ENCODE assay signal across 40 cellular contexts in the genomic region with DNA sequence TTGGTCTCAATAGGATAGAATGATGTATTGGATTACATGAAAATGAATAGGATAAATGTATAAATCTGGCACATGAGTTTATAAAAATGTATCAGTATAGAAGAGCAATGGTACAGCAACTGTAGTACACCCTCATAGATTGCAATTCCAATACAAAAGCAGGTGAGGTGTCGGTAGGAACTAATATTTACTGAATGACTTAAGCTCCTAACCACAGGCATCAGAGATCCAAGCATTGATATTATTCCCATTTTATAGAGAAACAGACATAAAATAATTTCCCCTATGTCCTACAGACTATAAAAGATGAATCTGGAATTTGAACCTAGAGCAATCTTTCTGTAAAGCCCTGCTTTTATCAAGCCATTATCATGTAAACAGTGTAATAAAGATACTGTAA.
"Had no signal": no experiment of that assay in that cellular context is flagged by ENCODE, and none has a peak within 500 bp of the region (broad histone marks: within the 10 kb centered on the region; RNA-seq: fewer than 3 reads in every experiment).

No MANE protein-coding gene starts in this region.

- H3K27me3 ChIP-seq: adrenal gland, ascending aorta, body of pancreas, brain microvascular endothelial cell, breast epithelium, cardiac muscle cell had no signal

- H3K4me1 ChIP-seq: adrenal gland, ascending aorta, body of pancreas, breast epithelium had no signal

- H3K27ac ChIP-seq: adrenal gland, ascending aorta, body of pancreas, brain microvascular endothelial cell, breast epithelium, cardiac muscle cell had no signal

- H3K9me3 ChIP-seq: adrenal gland, ascending aorta, body of pancreas, breast epithelium had no signal

- H3K27ac Mint-ChIP-seq: activated naive CD4-positive, alpha-beta T cell treated with anti-CD3 and anti-CD28 coated beads for 36 hours; activated naive CD4-positive, alpha-beta T cell treated with anti-CD3 and anti-CD28 coated beads, Interleukin-2, amount 10 ng/mL, durations not matched to agents 7 days and 5 days; activated naive CD4-positive, alpha-beta T cell treated with anti-CD3 and anti-CD28 coated beads, Interleukin-2, amount 50 U/mL, for 24 hours; activated naive CD4-positive, alpha-beta T cell treated with anti-CD3 and anti-CD28 coated beads, Interleukin-2, amount 50 U/mL, for 72 hours; activated naive CD8-positive, alpha-beta T cell; activated naive CD8-positive, alpha-beta T cell treated with anti-CD3 and anti-CD28 coated beads for 36 hours; activated naive CD8-positive, alpha-beta T cell treated with anti-CD3 and anti-CD28 coated beads, Interleukin-2, amount 10 ng/mL, durations not matched to agents 7 days and 5 days; activated naive CD8-positive, alpha-beta T cell treated with anti-CD3 and anti-CD28 coated beads, Interleukin-2, amount 50 U/mL, for 24 hours; activated T-cell treated with anti-CD3 and anti-CD28 coated beads, Interleukin-2, amount 50 U/mL, for 24 hours; activated T-cell treated with anti-CD3 and anti-CD28 coated beads, Interleukin-2, amount 50 U/mL, for 72 hours; activated T-helper 1 cell treated with anti-CD3 and anti-CD28 coated beads, Interleukin-12 subunit alpha, Interleukin-12 subunit beta, Interleukin-2, Interleukin-4 antibody, amounts not matched to agents 30 ng/mL and 10 ng/mL and 1 ng/mL, durations not matched to agents 14 hours and 24 hours and 36 hours; activated T-helper 17 cell treated with anti-CD3 and anti-CD28 coated beads, Interleukin-2, amount 50 U/mL, for 72 hours; activated T-helper 2 cell treated with anti-CD3 and anti-CD28 coated beads, Interferon-gamma antibody, Interleukin-2, Interleukin-4, amounts not matched to agents 10 μg/mL and 5 μg/mL and 100 μg/mL, durations not matched to agents 14 hours and 24 hours and 36 hours; brain had no signal

- H3K4me3 ChIP-seq: adrenal gland, ascending aorta, body of pancreas, breast epithelium, cardiac muscle cell had no signal

- ATAC-seq: activated naive CD4-positive, alpha-beta T cell treated with anti-CD3 and anti-CD28 coated beads, Interleukin-2, amount 50 U/mL, for 72 hours; activated naive CD8-positive, alpha-beta T cell treated with anti-CD3 and anti-CD28 coated beads, Interleukin-2, amount 50 U/mL, for 24 hours; activated T-cell treated with anti-CD3 and anti-CD28 coated beads, Interleukin-2, amount 50 U/mL, for 4 hours; activated T-cell treated with anti-CD3 and anti-CD28 coated beads, Interleukin-2, amount 50 U/mL, for 72 hours; activated T-helper 17 cell treated with anti-CD3 and anti-CD28 coated beads, Interleukin-2, amount 50 U/mL, for 72 hours; body of pancreas had no signal

- H3K27me3 Mint-ChIP-seq: activated naive CD4-positive, alpha-beta T cell treated with anti-CD3 and anti-CD28 coated beads, Interleukin-2, amount 10 ng/mL, durations not matched to agents 7 days and 5 days; activated naive CD4-positive, alpha-beta T cell treated with anti-CD3 and anti-CD28 coated beads, Interleukin-2, amount 50 U/mL, for 24 hours; activated naive CD8-positive, alpha-beta T cell; activated naive CD8-positive, alpha-beta T cell treated with anti-CD3 and anti-CD28 coated beads for 36 hours; activated naive CD8-positive, alpha-beta T cell treated with anti-CD3 and anti-CD28 coated beads, Interleukin-2, amount 50 U/mL, for 24 hours; activated T-cell treated with anti-CD3 and anti-CD28 coated beads, Interleukin-2, amount 50 U/mL, for 24 hours; central memory CD8-positive, alpha-beta T cell had no signal

- FAIRE-seq: astrocyte, bronchial epithelial cell had no signal

- H3K4me3 Mint-ChIP-seq: activated naive CD4-positive, alpha-beta T cell treated with anti-CD3 and anti-CD28 coated beads for 36 hours; activated naive CD4-positive, alpha-beta T cell treated with anti-CD3 and anti-CD28 coated beads, Interleukin-2, amount 10 ng/mL, durations not matched to agents 7 days and 5 days; activated naive CD4-positive, alpha-beta T cell treated with anti-CD3 and anti-CD28 coated beads, Interleukin-2, amount 50 U/mL, for 24 hours; activated naive CD8-positive, alpha-beta T cell; activated naive CD8-positive, alpha-beta T cell treated with anti-CD3 and anti-CD28 coated beads for 36 hours; activated naive CD8-positive, alpha-beta T cell treated with anti-CD3 and anti-CD28 coated beads, Interleukin-2, amount 10 ng/mL, durations not matched to agents 7 days and 5 days; activated naive CD8-positive, alpha-beta T cell treated with anti-CD3 and anti-CD28 coated beads, Interleukin-2, amount 50 U/mL, for 24 hours; activated T-cell treated with anti-CD3 and anti-CD28 coated beads, Interleukin-2, amount 50 U/mL, for 24 hours; activated T-cell treated with anti-CD3 and anti-CD28 coated beads, Interleukin-2, amount 50 U/mL, for 4 hours; activated T-cell treated with anti-CD3 and anti-CD28 coated beads, Interleukin-2, amount 50 U/mL, for 72 hours; activated T-helper 1 cell treated with anti-CD3 and anti-CD28 coated beads, Interleukin-12 subunit alpha, Interleukin-12 subunit beta, Interleukin-2, Interleukin-4 antibody, amounts not matched to agents 30 ng/mL and 10 ng/mL and 1 ng/mL, durations not matched to agents 14 hours and 24 hours and 36 hours; activated T-helper 17 cell treated with anti-CD3 and anti-CD28 coated beads, Interleukin-2, amount 50 U/mL, for 72 hours; brain; central memory CD8-positive, alpha-beta T cell had no signal

- H3K4me1 Mint-ChIP-seq: activated naive CD4-positive, alpha-beta T cell treated with anti-CD3 and anti-CD28 coated beads, Interleukin-2, amount 10 ng/mL, durations not matched to agents 7 days and 5 days; activated naive CD4-positive, alpha-beta T cell treated with anti-CD3 and anti-CD28 coated beads, Interleukin-2, amount 50 U/mL, for 24 hours; activated naive CD8-positive, alpha-beta T cell treated with anti-CD3 and anti-CD28 coated beads for 36 hours; activated naive CD8-positive, alpha-beta T cell treated with anti-CD3 and anti-CD28 coated beads, Interleukin-2, amount 10 ng/mL, durations not matched to agents 7 days and 5 days; activated naive CD8-positive, alpha-beta T cell treated with anti-CD3 and anti-CD28 coated beads, Interleukin-2, amount 50 U/mL, for 24 hours; activated T-helper 17 cell treated with anti-CD3 and anti-CD28 coated beads, Interleukin-2, amount 50 U/mL, for 72 hours; brain; central memory CD8-positive, alpha-beta T cell had no signal

- H3K36me3 ChIP-seq: adrenal gland, ascending aorta, brain microvascular endothelial cell, breast epithelium, cardiac muscle cell had no signal

- H3K36me3 Mint-ChIP-seq: activated naive CD4-positive, alpha-beta T cell treated with anti-CD3 and anti-CD28 coated beads, Interleukin-2, amount 10 ng/mL, durations not matched to agents 7 days and 5 days; activated naive CD4-positive, alpha-beta T cell treated with anti-CD3 and anti-CD28 coated beads, Interleukin-2, amount 50 U/mL, for 24 hours; activated naive CD4-positive, alpha-beta T cell treated with anti-CD3 and anti-CD28 coated beads, Interleukin-2, amount 50 U/mL, for 72 hours; activated naive CD8-positive, alpha-beta T cell; activated naive CD8-positive, alpha-beta T cell treated with anti-CD3 and anti-CD28 coated beads for 36 hours; activated naive CD8-positive, alpha-beta T cell treated with anti-CD3 and anti-CD28 coated beads, Interleukin-2, amount 10 ng/mL, durations not matched to agents 7 days and 5 days; brain had no signal

- H3K9me3 Mint-ChIP-seq: activated naive CD4-positive, alpha-beta T cell treated with anti-CD3 and anti-CD28 coated beads for 36 hours; activated naive CD4-positive, alpha-beta T cell treated with anti-CD3 and anti-CD28 coated beads, Interleukin-2, amount 10 ng/mL, durations not matched to agents 7 days and 5 days; activated naive CD4-positive, alpha-beta T cell treated with anti-CD3 and anti-CD28 coated beads, Interleukin-2, amount 50 U/mL, for 72 hours; activated naive CD8-positive, alpha-beta T cell treated with anti-CD3 and anti-CD28 coated beads for 36 hours; activated naive CD8-positive, alpha-beta T cell treated with anti-CD3 and anti-CD28 coated beads, Interleukin-2, amount 10 ng/mL, durations not matched to agents 7 days and 5 days; activated naive CD8-positive, alpha-beta T cell treated with anti-CD3 and anti-CD28 coated beads, Interleukin-2, amount 50 U/mL, for 24 hours; activated T-cell treated with anti-CD3 and anti-CD28 coated beads, Interleukin-2, amount 50 U/mL, for 24 hours; activated T-cell treated with anti-CD3 and anti-CD28 coated beads, Interleukin-2, amount 50 U/mL, for 72 hours; activated T-helper 1 cell treated with anti-CD3 and anti-CD28 coated beads, Interleukin-12 subunit alpha, Interleukin-12 subunit beta, Interleukin-2, Interleukin-4 antibody, amounts not matched to agents 30 ng/mL and 10 ng/mL and 1 ng/mL, durations not matched to agents 14 hours and 24 hours and 36 hours; activated T-helper 17 cell treated with anti-CD3 and anti-CD28 coated beads, Interleukin-2, amount 50 U/mL, for 72 hours; activated T-helper 2 cell treated with anti-CD3 and anti-CD28 coated beads, Interferon-gamma antibody, Interleukin-2, Interleukin-4, amounts not matched to agents 10 μg/mL and 5 μg/mL and 100 μg/mL, durations not matched to agents 14 hours and 24 hours and 36 hours; brain; central memory CD8-positive, alpha-beta T cell had no signal

- DNase-seq: activated effector memory CD4-positive, alpha-beta T cell treated with anti-CD3 and anti-CD28 coated beads, Interleukin-2, amount 50 U/mL, for 16 hours; activated effector memory CD4-positive, alpha-beta T cell treated with Interleukin-2 at 50 U/mL for 16 hours; activated gamma-delta T cell; activated gamma-delta T cell treated with Interleukin-2 at 50 U/mL for 16 hours; activated naive CD4-positive, alpha-beta T cell; activated naive CD4-positive, alpha-beta T cell treated with anti-CD3 and anti-CD28 coated beads for 36 hours; activated naive CD4-positive, alpha-beta T cell treated with anti-CD3 and anti-CD28 coated beads, Interleukin-2, amount 10 ng/mL, durations not matched to agents 7 days and 5 days; activated naive CD4-positive, alpha-beta T cell treated with anti-CD3 and anti-CD28 coated beads, Interleukin-2, amount 50 U/mL, for 16 hours; activated naive CD4-positive, alpha-beta T cell treated with Interleukin-2 at 50 U/mL for 16 hours; activated naive CD8-positive, alpha-beta T cell treated with anti-CD3 and anti-CD28 coated beads for 36 hours; activated naive CD8-positive, alpha-beta T cell treated with anti-CD3 and anti-CD28 coated beads, Interleukin-2, amount 10 ng/mL, durations not matched to agents 7 days and 5 days; activated naive CD8-positive, alpha-beta T cell treated with anti-CD3 and anti-CD28 coated beads, Interleukin-2, amount 50 U/mL, for 24 hours; activated T-cell treated with anti-CD3 and anti-CD28 coated beads, Interleukin-2, amount 50 U/mL, for 1 hour; activated T-cell treated with anti-CD3 and anti-CD28 coated beads, Interleukin-2, amount 50 U/mL, for 24 hours; activated T-cell treated with anti-CD3 and anti-CD28 coated beads, Interleukin-2, amount 50 U/mL, for 4 hours; activated T-cell treated with anti-CD3 and anti-CD28 coated beads, Interleukin-2, amount 50 U/mL, for 48 hours; activated T-cell treated with anti-CD3 and anti-CD28 coated beads, Interleukin-2, amount 50 U/mL, for 72 hours; adrenal gland; amniotic stem cell; amygdala; anterior cingulate cortex; aorta; body of pancreas; brain microvascular endothelial cell; caudate nucleus; central memory CD4-positive, alpha-beta T cell; cerebellar nuclear complex had no signal
